20 cellular contexts compared by ENCODE assay signal in the genomic region with DNA sequence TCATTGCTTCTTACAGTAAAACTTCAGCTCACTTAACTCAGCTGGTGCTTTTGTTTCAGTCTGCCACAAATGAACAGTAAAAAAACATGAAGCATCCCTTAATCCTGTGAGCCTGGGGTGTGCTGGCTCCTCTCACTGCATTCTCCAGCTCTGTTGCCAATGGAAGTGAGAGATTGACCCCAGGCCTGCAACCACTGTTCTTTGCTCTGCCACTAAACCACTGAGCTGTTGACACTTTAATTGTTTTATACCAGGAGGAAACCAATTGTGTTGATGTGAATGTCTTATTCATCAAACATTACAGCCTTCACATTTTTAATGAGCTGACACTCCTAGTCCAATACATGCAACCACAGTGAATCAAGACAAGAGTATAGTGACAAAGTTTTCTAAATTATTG.
A peak's percentile ranks its signal among the peaks of the same experiment; 100 is the strongest.
DNase-seq lines count a peak whose midpoint lies in the region; ATAC-seq and TF ChIP-seq lines count a peak whose summit lies in the region.
"Had no signal": no experiment of that assay in that cellular context is flagged by ENCODE, and none has a peak within 500 bp of the region (broad histone marks: within the 10 kb centered on the region; RNA-seq: fewer than 3 reads in every experiment).

No MANE protein-coding gene starts in this region.

- no peaks in the 10 kb centered on the region for H3K9me3 ChIP-seq in HEK293 (ENCODE audit: control insufficient read depth, insufficient read depth, low read depth, low read length)

- POLR2A ChIA-PET in HEK293 (lab: Yijun Ruan, JAX) = no interaction called here

- no peak for TF ChIP-seq CTCF in HEK293 (tag by site-specific recombination; IDR thresholded peaks at IDR 0.05)

- no peak overlapping the region for H3K27ac ChIP-seq in HEK293 (ENCODE audit: extremely low read depth, low read depth, low read length)
- H3K27ac ChIP-seq: C4-2B, HL-60 had no signal

- ATAC-seq in HG02981 (IDR thresholded peaks at IDR 0.05; ENCODE audit: unreplicated experiment) (no peak), HG03565 (IDR thresholded peaks at IDR 0.05; ENCODE audit: unreplicated experiment) (no peak)

- CTCF ChIA-PET in HEK293 (lab: Yijun Ruan, JAX) = no interaction called here

- no peaks in the 10 kb centered on the region for H3K4me1 ChIP-seq in HEK293 (ENCODE audit: control insufficient read depth, insufficient read depth, low read length)

- peak; percentile 6 for DNase-seq in COR-L47 (lab: John Stamatoyannopoulos, UW)
- peak; percentile 48 for DNase-seq in left kidney (ENCODE audit: low read depth, low spot score)
- peak; percentile 51 for DNase-seq in renal cortical epithelial cell (ENCODE audit: low read depth)
- DNase-seq in mucosa of gallbladder (ENCODE audit: low spot score) = no peak
- no peak for DNase-seq in activated CD4-positive, alpha-beta T cell treated with anti-CD3 and anti-CD28 coated beads, Interleukin-2, amount 50 U/mL, for 48 hours
- DNase-seq: DMS 273 treated with DMSO at 0.1 percent for 48 hours, H7, NCI-H1105, NCI-H1694 treated with DMSO at 0.1 percent for 48 hours, NCI-H2107, NCI-H226, NCI-H524 treated with DMSO at 0.1 percent for 48 hours, OCI-M1, RPMI8226, SIG-M5 had no signal

- H3K36me3 ChIP-seq in HEK293 (ENCODE audit: control insufficient read depth in 2 of 2, insufficient read depth in 1 of 2, low read length in 2 of 2) = no peaks in the 10 kb centered on the region

- H3K4me3 ChIP-seq in HEK293 (ENCODE audit: low read depth, low read length) = no peak overlapping the region

TF ChIP-seq in HEK293, 187 proteins besides CTCF, POLR2A, EP300 and RAD21:
- TF ChIP-seq MZF1 (tag by site-specific recombination; IDR thresholded peaks at IDR 0.05; ENCODE audit: borderline replicate concordance) (no peak), FEZF1 (tag by site-specific recombination; IDR thresholded peaks at IDR 0.05) (peak; percentile 32; the same call in 1 of the 2 replicates)

Comparison
In these comparisons a context has a peak if more than half of its experiments do, and no peak if none do; other contexts are left out.
1. DNase-seq: peak in COR-L47 (single experiment), left kidney (single experiment) and renal cortical epithelial cell (single experiment); none in mucosa of gallbladder (single experiment) and activated CD4-positive, alpha-beta T cell treated with anti-CD3 and anti-CD28 coated beads, Interleukin-2, amount 50 U/mL, for 48 hours (0 of 2).